Comparison of ENCODE assay signal across 2 cellular contexts in the genomic region with DNA sequence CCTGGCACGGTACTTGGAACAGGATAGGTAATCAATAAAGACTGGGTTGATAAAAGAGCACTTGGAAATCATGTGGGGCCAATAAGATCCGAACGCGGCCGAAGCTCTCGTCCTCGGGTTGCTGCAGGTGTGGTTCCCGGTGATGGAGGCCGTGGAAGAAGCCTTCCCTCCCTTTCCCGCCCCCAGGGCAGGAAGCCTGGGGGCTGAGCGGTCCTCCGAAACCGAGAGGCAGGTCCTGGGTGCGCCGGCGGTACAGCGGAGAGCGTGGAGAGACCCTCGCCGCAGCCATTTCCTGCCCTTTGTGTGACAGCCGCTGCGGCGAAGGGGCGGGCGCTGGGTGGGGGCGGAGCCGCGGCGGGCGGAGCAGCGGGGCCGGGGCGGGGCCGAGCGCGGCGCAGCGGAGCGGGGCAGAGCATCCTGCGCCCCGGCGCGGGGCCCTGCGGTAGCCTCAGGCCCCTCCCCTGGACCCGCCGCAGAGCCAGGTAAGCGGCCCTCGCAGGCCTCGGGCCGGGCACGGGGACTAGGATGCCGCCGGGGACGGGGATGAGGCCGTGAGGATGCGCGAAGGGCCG.
A peak's percentile ranks its signal among the peaks of the same experiment; 100 is the strongest.
TF ChIP-seq lines count a peak whose summit lies in the region.

A gene (plus strand): TSS at position 410 of the 572 bp plus-strand sequence. CDS start 19,239 bp downstream, outside the sequence.

TF ChIP-seq in IMR-90, 13 proteins besides CTCF, POLR2A, EP300 and RAD21:
- TF ChIP-seq CEBPB (IDR thresholded peaks at IDR 0.05; ENCODE audit: low read depth, low read length) (no peak), CHD1 (IDR thresholded peaks at IDR 0.05; ENCODE audit: low read depth, low read length) (no peak), RCOR1 (IDR thresholded peaks at IDR 0.05; ENCODE audit: insufficient replicate concordance, low read length) (no peak), MAZ (IDR thresholded peaks at IDR 0.05; ENCODE audit: borderline replicate concordance, low read depth, low read length) (no peak), RFX5 (IDR thresholded peaks at IDR 0.05; ENCODE audit: low read depth, low read length) (no peak), MAFK (IDR thresholded peaks at IDR 0.05; ENCODE audit: low read depth, low read length) (no peak), MXI1 (IDR thresholded peaks at IDR 0.05; ENCODE audit: borderline replicate concordance, low read depth, low read length) (no peak), FOS (IDR thresholded peaks at IDR 0.05; ENCODE audit: low read depth, low read length) (no peak), BHLHE40 (IDR thresholded peaks at IDR 0.05; ENCODE audit: low read depth, low read length) (no peak), SMC3 (IDR thresholded peaks at IDR 0.05; ENCODE audit: low read depth, low read length) (no peak), NFE2L2 (IDR thresholded peaks at IDR 0.05; ENCODE audit: low read depth, low read length) (no peak)
- TF ChIP-seq, protein P1, sequence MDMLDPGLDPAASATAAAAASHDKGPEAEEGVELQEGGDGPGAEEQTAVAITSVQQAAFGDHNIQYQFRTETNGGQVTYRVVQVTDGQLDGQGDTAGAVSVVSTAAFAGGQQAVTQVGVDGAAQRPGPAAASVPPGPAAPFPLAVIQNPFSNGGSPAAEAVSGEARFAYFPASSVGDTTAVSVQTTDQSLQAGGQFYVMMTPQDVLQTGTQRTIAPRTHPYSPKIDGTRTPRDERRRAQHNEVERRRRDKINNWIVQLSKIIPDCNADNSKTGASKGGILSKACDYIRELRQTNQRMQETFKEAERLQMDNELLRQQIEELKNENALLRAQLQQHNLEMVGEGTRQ (IDR thresholded peaks at IDR 0.05; ENCODE audit: low read depth, low read length), result no peak
- TF ChIP-seq, protein P2, sequence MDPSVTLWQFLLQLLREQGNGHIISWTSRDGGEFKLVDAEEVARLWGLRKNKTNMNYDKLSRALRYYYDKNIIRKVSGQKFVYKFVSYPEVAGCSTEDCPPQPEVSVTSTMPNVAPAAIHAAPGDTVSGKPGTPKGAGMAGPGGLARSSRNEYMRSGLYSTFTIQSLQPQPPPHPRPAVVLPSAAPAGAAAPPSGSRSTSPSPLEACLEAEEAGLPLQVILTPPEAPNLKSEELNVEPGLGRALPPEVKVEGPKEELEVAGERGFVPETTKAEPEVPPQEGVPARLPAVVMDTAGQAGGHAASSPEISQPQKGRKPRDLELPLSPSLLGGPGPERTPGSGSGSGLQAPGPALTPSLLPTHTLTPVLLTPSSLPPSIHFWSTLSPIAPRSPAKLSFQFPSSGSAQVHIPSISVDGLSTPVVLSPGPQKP (IDR thresholded peaks at IDR 0.05; ENCODE audit: borderline replicate concordance, low read depth, low read length), result no peak

TF ChIP-seq in SK-N-SH, 30 proteins besides CTCF, POLR2A, EP300 and RAD21:
- TF ChIP-seq FOXM1 (IDR thresholded peaks at IDR 0.05; ENCODE audit: low read depth) (no peak), NFIC (IDR thresholded peaks at IDR 0.05; ENCODE audit: borderline replicate concordance) (no peak), GATA2 (CRISPR knock-in tag; IDR thresholded peaks at IDR 0.05) (no peak), TAF1 (IDR thresholded peaks at IDR 0.05; ENCODE audit: borderline replicate concordance, low read depth, low read length) (peak; percentile 20; the same call in 1 of the 2 replicates), RFX5 (IDR thresholded peaks at IDR 0.05; ENCODE audit: low read length) (no peak), MXI1 (IDR thresholded peaks at IDR 0.05; ENCODE audit: low read depth, low read length) (peak; percentile 57; the same call in 1 of the 2 replicates), SIN3A (IDR thresholded peaks at IDR 0.05; ENCODE audit: borderline replicate concordance, low read depth, low read length) (peak; percentile 69; the same call in 1 of the 2 replicates), YY1 (IDR thresholded peaks at IDR 0.05; ENCODE audit: low read depth) (no peak), MEF2A (IDR thresholded peaks at IDR 0.05; ENCODE audit: borderline replicate concordance, low read depth) (no peak)
- TF ChIP-seq, protein P3, sequence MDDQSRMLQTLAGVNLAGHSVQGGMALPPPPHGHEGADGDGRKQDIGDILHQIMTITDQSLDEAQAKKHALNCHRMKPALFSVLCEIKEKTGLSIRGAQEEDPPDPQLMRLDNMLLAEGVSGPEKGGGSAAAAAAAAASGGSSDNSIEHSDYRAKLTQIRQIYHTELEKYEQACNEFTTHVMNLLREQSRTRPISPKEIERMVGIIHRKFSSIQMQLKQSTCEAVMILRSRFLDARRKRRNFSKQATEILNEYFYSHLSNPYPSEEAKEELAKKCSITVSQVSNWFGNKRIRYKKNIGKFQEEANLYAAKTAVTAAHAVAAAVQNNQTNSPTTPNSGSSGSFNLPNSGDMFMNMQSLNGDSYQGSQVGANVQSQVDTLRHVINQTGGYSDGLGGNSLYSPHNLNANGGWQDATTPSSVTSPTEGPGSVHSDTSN (IDR thresholded peaks at IDR 0.05), result no peak
- TF ChIP-seq, protein P1 (IDR thresholded peaks at IDR 0.05; ENCODE audit: borderline replicate concordance, low read depth, low read length), result no peak
- TF ChIP-seq, protein P4, sequence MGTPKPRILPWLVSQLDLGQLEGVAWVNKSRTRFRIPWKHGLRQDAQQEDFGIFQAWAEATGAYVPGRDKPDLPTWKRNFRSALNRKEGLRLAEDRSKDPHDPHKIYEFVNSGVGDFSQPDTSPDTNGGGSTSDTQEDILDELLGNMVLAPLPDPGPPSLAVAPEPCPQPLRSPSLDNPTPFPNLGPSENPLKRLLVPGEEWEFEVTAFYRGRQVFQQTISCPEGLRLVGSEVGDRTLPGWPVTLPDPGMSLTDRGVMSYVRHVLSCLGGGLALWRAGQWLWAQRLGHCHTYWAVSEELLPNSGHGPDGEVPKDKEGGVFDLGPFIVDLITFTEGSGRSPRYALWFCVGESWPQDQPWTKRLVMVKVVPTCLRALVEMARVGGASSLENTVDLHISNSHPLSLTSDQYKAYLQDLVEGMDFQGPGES (IDR thresholded peaks at IDR 0.05; ENCODE audit: low read depth, low read length), result no peak
- TF ChIP-seq, protein P5, sequence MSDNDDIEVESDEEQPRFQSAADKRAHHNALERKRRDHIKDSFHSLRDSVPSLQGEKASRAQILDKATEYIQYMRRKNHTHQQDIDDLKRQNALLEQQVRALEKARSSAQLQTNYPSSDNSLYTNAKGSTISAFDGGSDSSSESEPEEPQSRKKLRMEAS (IDR thresholded peaks at IDR 0.05; ENCODE audit: low read depth), result no peak
